3 cellular contexts compared by ENCODE assay signal in genomic region chr16:87526238-87526947, GRCh38.
A peak's percentile ranks its signal among the peaks of the same experiment; 100 is the strongest.
TF ChIP-seq lines count a peak whose summit lies in the region.

No MANE protein-coding gene starts in this region.

TF ChIP-seq in HepG2, 621 proteins besides CTCF, POLR2A, EP300 and RAD21:
- TF ChIP-seq ZSCAN29 (CRISPR knock-in tag; conservative IDR thresholded peaks at IDR 0.05) (no peak), ZFX (CRISPR knock-in tag; IDR thresholded peaks at IDR 0.05; ENCODE audit: low read depth) (no peak), TMF1 (CRISPR knock-in tag; IDR thresholded peaks at IDR 0.05; ENCODE audit: low read depth) (no peak), ZGPAT (CRISPR knock-in tag; IDR thresholded peaks at IDR 0.05) (0 out of 2 replicates have a peak, but pooled peaks have one; percentile 19), ZNF124 (CRISPR knock-in tag; IDR thresholded peaks at IDR 0.05) (no peak), HNF1B (CRISPR knock-in tag; IDR thresholded peaks at IDR 0.05) (no peak), SAP130 (CRISPR knock-in tag; IDR thresholded peaks at IDR 0.05; ENCODE audit: low read depth) (0 out of 2 replicates have a peak, but pooled peaks have one; percentile 2), ZNF121 (CRISPR knock-in tag; IDR thresholded peaks at IDR 0.05) (peak; percentile 91)

TF ChIP-seq in HEK293, 187 proteins besides CTCF, POLR2A, EP300 and RAD21:
- TF ChIP-seq MZF1 (tag by site-specific recombination; IDR thresholded peaks at IDR 0.05; ENCODE audit: borderline replicate concordance): no peak
- TF ChIP-seq ZNF555 (tag by site-specific recombination; conservative IDR thresholded peaks at IDR 0.05): no peak
- TF ChIP-seq ZNF10 (tag by site-specific recombination; IDR thresholded peaks at IDR 0.05): peak; percentile 69; the same call in 1 of the 2 replicates
- no peak for TF ChIP-seq ZNF266 (tag by site-specific recombination; IDR thresholded peaks at IDR 0.05; ENCODE audit: low read depth)
- TF ChIP-seq ZNF747 (tag by site-specific recombination; IDR thresholded peaks at IDR 0.05): no peak

TF ChIP-seq in K562, 482 proteins besides CTCF, POLR2A, EP300 and RAD21:
- TF ChIP-seq ZNF134 (CRISPR knock-in tag; conservative IDR thresholded peaks at IDR 0.05) (peak; percentile 60; the same call in 1 of the 2 replicates), BCLAF1 (IDR thresholded peaks at IDR 0.05; ENCODE audit: borderline replicate concordance in 1 of 2, control insufficient read depth in 1 of 2, low read depth in 2 of 2, low read length in 1 of 2) (no peak)
